In the genomic region with DNA sequence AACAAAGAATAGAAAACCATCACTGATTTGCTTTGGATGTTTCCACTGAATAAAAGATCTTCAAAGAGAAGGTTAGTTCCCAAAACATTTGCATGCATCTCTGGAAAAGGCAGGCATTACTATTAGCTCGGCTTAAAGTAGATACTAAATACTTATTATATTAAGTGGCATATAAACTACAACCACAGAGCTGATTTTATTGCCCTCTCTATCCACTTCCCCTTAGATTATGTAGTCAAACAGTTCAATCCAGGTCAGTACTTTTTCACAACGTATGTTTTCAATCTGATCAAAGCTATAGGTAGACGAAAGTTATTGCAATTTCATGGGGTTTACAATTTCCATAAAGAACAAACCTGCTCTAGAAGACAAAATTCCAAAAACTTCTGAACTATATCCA, we compare ENCODE assay signal across 8 cellular contexts. TPM values are rescaled to one million over a fixed set of nuclear protein-coding genes. Genes with fewer than 3 reads are reported as not detected.
DNase-seq lines count a peak whose midpoint lies in the region; ATAC-seq and TF ChIP-seq lines count a peak whose summit lies in the region.

No MANE protein-coding gene starts in this region.

- H3K9ac ChIP-seq in HUES48 (ENCODE audit: low read depth, low read length), result no peak overlapping the region
- H3K9ac ChIP-seq in mesenchymal stem cell (ENCODE audit: low read length), result peak overlapping the region; percentile 98

- H3K27ac ChIP-seq in ACC112 (ENCODE audit: low read depth, low read length) (peak overlapping the region; percentile 85), HUES48 (ENCODE audit: low read depth, low read length) (no peak overlapping the region), mesenchymal stem cell (ENCODE audit: low read length, poor library complexity, severe bottlenecking) (peak overlapping the region; percentile 35)

- H4K91ac ChIP-seq in mesenchymal stem cell (ENCODE audit: low read length), result no peak overlapping the region

- peaks cover 4% of the 10 kb centered on the region for H3K79me1 ChIP-seq in mesenchymal stem cell (replicated peaks; ENCODE audit: low read length, poor library complexity, severe bottlenecking)

- no peak overlapping the region for H3K4ac ChIP-seq in mesenchymal stem cell (ENCODE audit: low read depth in 1 of 2, low read length in 2 of 2)

- H3K14ac ChIP-seq in mesenchymal stem cell (ENCODE audit: low read length in 2 of 2), result no peak overlapping the region

- peak overlapping the region; percentile 79 for H3K4me3 ChIP-seq in ACC112 (ENCODE audit: low read depth, low read length)
- H3K4me3 ChIP-seq in HUES48 (ENCODE audit: low read depth, low read length), result peak overlapping the region; percentile 71
- peak overlapping the region; percentile 61 for H3K4me3 ChIP-seq in astrocyte of the cerebellum (ENCODE audit: low read depth, low read length)
- peak overlapping the region in 1 of 2 experiments; percentile 95 for H3K4me3 ChIP-seq in mesenchymal stem cell (ENCODE audit: insufficient read depth in 1 of 2, low read depth in 1 of 2, low read length in 2 of 2)

- no peak overlapping the region for H2BK12ac ChIP-seq in mesenchymal stem cell (ENCODE audit: low read length in 2 of 2)

- no peak overlapping the region for H2BK15ac ChIP-seq in mesenchymal stem cell (ENCODE audit: low read depth, poor library complexity, severe bottlenecking)

- no peak overlapping the region for H2BK120ac ChIP-seq in mesenchymal stem cell (ENCODE audit: low read depth, low read length)

- H3K18ac ChIP-seq in mesenchymal stem cell (ENCODE audit: low read depth in 1 of 2, low read length in 2 of 2), result no peak overlapping the region

- in situ Hi-C loops in astrocyte of the cerebellum (cut with HindIII; ENCODE audit: low sequenced_read_pairs), result no loop called here

- H2AFZ ChIP-seq in ACC112 (ENCODE audit: low read length, unreplicated experiment) (peak overlapping the region; percentile 30), mesenchymal stem cell (ENCODE audit: low read depth, low read length) (no peak overlapping the region)

- H3K36me3 ChIP-seq in ACC112 (ENCODE audit: insufficient read depth, low read length) (peaks cover 6% of the 10 kb centered on the region; the same call in 1 of the 2 replicates), HUES48 (ENCODE audit: control insufficient read depth, insufficient read depth, low read length) (peaks cover 28% of the 10 kb centered on the region), mesenchymal stem cell (ENCODE audit: control insufficient read depth in 1 of 2, insufficient read depth in 2 of 2, low read depth in 1 of 2, low read length in 2 of 2) (peaks cover 3 to 14% of the 10 kb centered on the region in 2 experiments)

- H4K8ac ChIP-seq in mesenchymal stem cell (ENCODE audit: low read length), result no peak overlapping the region

- H3K79me2 ChIP-seq in ACC112 (ENCODE audit: control insufficient read depth, insufficient read depth, low read length, unreplicated experiment), result peaks cover 33% of the 10 kb centered on the region

- H3K9me3 ChIP-seq in HUES48 (ENCODE audit: control insufficient read depth, insufficient read depth, low read length) (no peaks in the 10 kb centered on the region), mesenchymal stem cell (ENCODE audit: control insufficient read depth, low read length) (no peaks in the 10 kb centered on the region)

- peak overlapping the region; percentile 94 for H3K4me2 ChIP-seq in mesenchymal stem cell (ENCODE audit: low read length, poor library complexity, severe bottlenecking)

- H3K27me3 ChIP-seq in ACC112 (ENCODE audit: insufficient read depth, low read length) (no peaks in the 10 kb centered on the region), HUES48 (ENCODE audit: control insufficient read depth, insufficient read depth, low read length) (no peaks in the 10 kb centered on the region), mesenchymal stem cell (ENCODE audit: control insufficient read depth in 1 of 2, insufficient read depth in 1 of 2, low read length in 2 of 2) (no peaks in the 10 kb centered on the region)

- DNase-seq in astrocyte of the cerebellum (ENCODE audit: low read depth) (no peak), mesenchymal stem cell (peak; percentile 13), activated gamma-delta T cell treated with Interleukin-2 at 50 U/mL for 16 hours (no peak), NCI-H146 (lab: John Stamatoyannopoulos, UW) (no peak), D341Med (ENCODE audit: low spot score) (no peak)

- H2AK5ac ChIP-seq in mesenchymal stem cell (ENCODE audit: low read length, severe bottlenecking), result no peak overlapping the region

- no peak overlapping the region for H3K23ac ChIP-seq in mesenchymal stem cell (ENCODE audit: low read length in 2 of 2)

- H2BK5ac ChIP-seq in mesenchymal stem cell (ENCODE audit: low read depth, low read length, poor library complexity, severe bottlenecking), result no peak overlapping the region

- no peak for TF ChIP-seq CTCF in astrocyte of the cerebellum (IDR thresholded peaks at IDR 0.05; ENCODE audit: low read depth, low read length, missing control alignments)

- 74% methylated on average over 2 of the region's 3 CpGs for WGBS in mesenchymal stem cell

- no peak for ATAC-seq in HG03354 (IDR thresholded peaks at IDR 0.05; ENCODE audit: poor library complexity, severe bottlenecking, unreplicated experiment)

- H3K4me1 ChIP-seq in ACC112 (ENCODE audit: control insufficient read depth, insufficient read depth, low read length, unreplicated experiment) (peaks cover 33% of the 10 kb centered on the region), HUES48 (ENCODE audit: control insufficient read depth, insufficient read depth, low read length) (peaks cover 7% of the 10 kb centered on the region; the same call in 1 of the 2 replicates), mesenchymal stem cell (ENCODE audit: control insufficient read depth, insufficient read depth, low read depth, low read length) (peaks cover 5% of the 10 kb centered on the region)

RNA-seq across cellular contexts. Expression of a gene that starts 1.3 kb away (rescaled TPM):
- 27.2 TPM for polyA plus RNA-seq in mesenchymal stem cell (2013, experiment 1 of 2)
- polyA plus RNA-seq in mesenchymal stem cell (2013, experiment 2 of 2), result 27.4 TPM

RNA-seq across cellular contexts. Expression of a gene that starts 54.8 kb away (rescaled TPM):
- 6.4 TPM for polyA plus RNA-seq in mesenchymal stem cell (2013, experiment 1 of 2)
- 6.3 TPM for polyA plus RNA-seq in mesenchymal stem cell (2013, experiment 2 of 2)
